ENCODE assay signal across 13 cellular contexts in the genomic region with DNA sequence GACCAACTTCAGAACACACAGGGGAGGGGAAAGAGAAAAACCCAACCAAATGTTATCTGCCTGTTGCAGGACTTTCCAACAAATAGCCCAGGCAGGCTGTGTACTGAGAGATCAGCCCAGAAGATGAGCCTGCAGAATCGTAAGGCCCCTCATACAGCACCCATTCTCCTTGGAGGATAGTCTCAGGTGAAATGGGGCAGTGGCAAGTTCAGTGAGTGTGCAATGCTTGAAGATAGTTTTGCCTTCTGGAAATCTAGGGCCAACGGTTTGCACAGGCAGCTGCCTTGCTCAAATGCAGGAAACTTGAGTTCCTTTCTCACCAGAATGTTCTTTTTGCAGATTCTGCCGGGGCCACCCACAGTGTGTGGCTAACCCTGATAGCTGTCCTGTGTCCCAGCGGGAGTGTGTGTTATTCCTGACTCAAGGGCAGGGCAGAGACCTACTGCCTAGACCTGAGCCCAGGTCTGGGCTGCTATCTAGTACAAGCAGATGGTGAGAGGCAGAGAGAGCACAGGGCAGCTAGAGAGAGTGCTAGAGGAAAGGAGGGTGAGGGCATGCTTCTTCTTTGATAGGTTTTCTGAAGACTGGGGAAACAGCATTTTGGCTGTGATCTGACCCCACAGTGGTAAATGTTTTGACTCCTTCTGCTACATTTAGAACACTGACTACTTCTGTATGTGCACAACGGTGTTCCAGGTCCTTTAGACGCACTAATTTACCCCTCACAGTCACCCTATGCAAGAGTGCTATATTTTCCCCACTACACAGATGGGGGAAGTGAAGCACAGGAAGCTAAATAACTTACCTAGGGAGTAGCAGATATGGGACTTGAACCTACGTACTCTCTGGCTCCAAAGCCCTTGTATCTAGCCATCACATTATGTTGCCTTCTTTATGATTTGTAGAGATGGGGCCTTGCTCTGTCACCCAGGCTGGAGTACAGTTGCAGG. TPM values are rescaled to one million over a fixed set of nuclear protein-coding genes. Genes with fewer than 3 reads are reported as not detected.
A peak's percentile ranks its signal among the peaks of the same experiment; 100 is the strongest.
DNase-seq lines count a peak whose midpoint lies in the region; ATAC-seq, FAIRE-seq and TF ChIP-seq lines count a peak whose summit lies in the region.
"Had no signal": no experiment of that assay in that cellular context is flagged by ENCODE, and none has a peak within 500 bp of the region (broad histone marks: within the 10 kb centered on the region; RNA-seq: fewer than 3 reads in every experiment).

No MANE protein-coding gene starts in this region.

- peaks cover 27% of the 10 kb centered on the region for H3K4me1 ChIP-seq in CD4-positive, CD25-positive, alpha-beta regulatory T cell (ENCODE audit: control insufficient read depth, insufficient read depth, low read length, poor library complexity, severe bottlenecking)
- H3K4me1 ChIP-seq in astrocyte (ENCODE audit: insufficient read depth, low read length) (peaks cover 31% of the 10 kb centered on the region), neutrophil (ENCODE audit: control insufficient read depth in 1 of 2, insufficient read depth in 1 of 2, low read depth in 1 of 2, low read length in 1 of 2) (peaks cover 34 to 47% of the 10 kb centered on the region in 2 experiments)

- no peaks in the 10 kb centered on the region for H3K9me3 ChIP-seq in CD4-positive, CD25-positive, alpha-beta regulatory T cell (ENCODE audit: control insufficient read depth in 2 of 2, low read length in 2 of 2)
- H3K9me3 ChIP-seq in astrocyte (ENCODE audit: insufficient read depth, low read depth, low read length) (no peaks in the 10 kb centered on the region), neutrophil (no peaks in the 10 kb centered on the region)
- H3K9me3 ChIP-seq: uterus had no signal

- peaks cover 67% of the 10 kb centered on the region for H3K79me2 ChIP-seq in astrocyte (ENCODE audit: insufficient read depth, low read length)

- H3K4me3 Mint-ChIP-seq in CD4-positive, CD25-positive, alpha-beta regulatory T cell: no peak overlapping the region
- no peak overlapping the region for H3K4me3 Mint-ChIP-seq in astrocyte (ENCODE audit: unreplicated experiment)
- no peak overlapping the region for H3K4me3 Mint-ChIP-seq in activated CD4-positive, alpha-beta memory T cell treated with anti-CD3 and anti-CD28 coated beads for 36 hours

- no peak overlapping the region for H3K9ac ChIP-seq in astrocyte (ENCODE audit: low read length)

- intact Hi-C loops in activated CD4-positive, alpha-beta memory T cell treated with anti-CD3 and anti-CD28 coated beads for 36 hours (cut with micrococcal nuclease): no loop called here

- H3K36me3 Mint-ChIP-seq in CD4-positive, CD25-positive, alpha-beta regulatory T cell: no peaks in the 10 kb centered on the region
- peaks cover 7% of the 10 kb centered on the region for H3K36me3 Mint-ChIP-seq in astrocyte (ENCODE audit: low read depth, unreplicated experiment)
- H3K36me3 Mint-ChIP-seq in activated CD4-positive, alpha-beta memory T cell treated with anti-CD3 and anti-CD28 coated beads for 36 hours: no peaks in the 10 kb centered on the region

- ATAC-seq in CD4-positive, CD25-positive, alpha-beta regulatory T cell (ENCODE audit: low read depth in 2 of 2): no peak
- no peak for ATAC-seq in HG03139 (IDR thresholded peaks at IDR 0.05; ENCODE audit: unreplicated experiment)
- ATAC-seq: HCT116 had no signal

- in situ Hi-C loops in KBM-7 (cut with MboI; ENCODE audit: low pct_unique_long_range_greater_than_20kb, low sequenced_read_pairs): no loop called here

- H4K20me1 ChIP-seq in astrocyte (ENCODE audit: insufficient read depth, low read length): peaks cover 36% of the 10 kb centered on the region

- H3K9me3 Mint-ChIP-seq in CD4-positive, CD25-positive, alpha-beta regulatory T cell: no peaks in the 10 kb centered on the region
- no peaks in the 10 kb centered on the region for H3K9me3 Mint-ChIP-seq in astrocyte (ENCODE audit: unreplicated experiment)
- H3K9me3 Mint-ChIP-seq in activated CD4-positive, alpha-beta memory T cell treated with anti-CD3 and anti-CD28 coated beads for 36 hours: no peaks in the 10 kb centered on the region

- H3K27me3 Mint-ChIP-seq in CD4-positive, CD25-positive, alpha-beta regulatory T cell: no peaks in the 10 kb centered on the region
- no peaks in the 10 kb centered on the region for H3K27me3 Mint-ChIP-seq in astrocyte (ENCODE audit: low read depth, unreplicated experiment)
- peaks cover 3% of the 10 kb centered on the region for H3K27me3 Mint-ChIP-seq in activated CD4-positive, alpha-beta memory T cell treated with anti-CD3 and anti-CD28 coated beads for 36 hours

- H3K4me1 Mint-ChIP-seq in CD4-positive, CD25-positive, alpha-beta regulatory T cell: peaks cover 8 to 33% (median 26%) of the 10 kb centered on the region in 4 donors
- H3K4me1 Mint-ChIP-seq in astrocyte (ENCODE audit: low read depth, unreplicated experiment): peaks cover 67% of the 10 kb centered on the region
- H3K4me1 Mint-ChIP-seq in activated CD4-positive, alpha-beta memory T cell treated with anti-CD3 and anti-CD28 coated beads for 36 hours (ENCODE audit: low read depth): peaks cover 17% of the 10 kb centered on the region

- H3K27ac Mint-ChIP-seq in CD4-positive, CD25-positive, alpha-beta regulatory T cell: peak overlapping the region; percentile 42 to 73 (median 64)
- H3K27ac Mint-ChIP-seq in astrocyte (ENCODE audit: unreplicated experiment): peak overlapping the region; percentile 30
- H3K27ac Mint-ChIP-seq in activated CD4-positive, alpha-beta memory T cell treated with anti-CD3 and anti-CD28 coated beads for 36 hours: no peak overlapping the region

- no peak overlapping the region for H3K27ac ChIP-seq in CD4-positive, CD25-positive, alpha-beta regulatory T cell (ENCODE audit: insufficient read depth, low read length, poor library complexity, severe bottlenecking)
- no peak overlapping the region for H3K27ac ChIP-seq in astrocyte (ENCODE audit: low read depth, low read length)
- peak overlapping the region; percentile 44 for H3K27ac ChIP-seq in neutrophil

- no peak overlapping the region for H3K4me2 ChIP-seq in astrocyte (ENCODE audit: low read length)

- CTCF ChIA-PET in activated CD4-positive, alpha-beta memory T cell treated with anti-CD3 and anti-CD28 coated beads for 36 hours (lab: Charles Lee): no interaction called here

- no peaks in the 10 kb centered on the region for H3K36me3 ChIP-seq in CD4-positive, CD25-positive, alpha-beta regulatory T cell (ENCODE audit: control insufficient read depth, insufficient read depth, low read length)
- H3K36me3 ChIP-seq in astrocyte (ENCODE audit: insufficient read depth, low read length): peaks cover 10% of the 10 kb centered on the region
- H3K36me3 ChIP-seq in neutrophil: no peaks in the 10 kb centered on the region
- H3K36me3 ChIP-seq: uterus had no signal

- POLR2A ChIA-PET in activated CD4-positive, alpha-beta memory T cell treated with anti-CD3 and anti-CD28 coated beads for 36 hours (lab: Charles Lee): interaction anchor here (0.7 to 0.9 kb wide), 2 partner anchors 49 to 163 kb away, joined by 3 read pairs; a partner anchor contains a TSS

- TF ChIP-seq CTCF in astrocyte (IDR thresholded peaks at IDR 0.05; ENCODE audit: insufficient read depth, low read depth, low read length) (no peak), neutrophil (IDR thresholded peaks at IDR 0.05) (no peak)

- DNase-seq in CD4-positive, CD25-positive, alpha-beta regulatory T cell: no peak
- DNase-seq in Kasumi-1 (lab: John Stamatoyannopoulos, UW): peak; percentile 40 to 52
- no peak for DNase-seq in astrocyte (ENCODE audit: low read depth)
- no peak for DNase-seq in KBM-7
- no peak for DNase-seq in activated CD4-positive, alpha-beta memory T cell treated with anti-CD3 and anti-CD28 coated beads for 36 hours
- no peak for DNase-seq in Ammon's horn (ENCODE audit: low spot score)
- DNase-seq: activated CD4-positive, CD25-positive, alpha-beta regulatory T cell treated with anti-CD3 and anti-CD28 coated beads, Interleukin-2, amount 50 U/mL, for 72 hours; NCI-H526 treated with DMSO at 0.1 percent for 48 hours; uterus had no signal

- H3K4me3 ChIP-seq in CD4-positive, CD25-positive, alpha-beta regulatory T cell (ENCODE audit: low read depth, low read length): no peak overlapping the region
- no peak overlapping the region for H3K4me3 ChIP-seq in astrocyte (ENCODE audit: insufficient read depth, low read depth, low read length)
- no peak overlapping the region for H3K4me3 ChIP-seq in neutrophil (ENCODE audit: low read depth in 1 of 2, low read length in 1 of 2)
- H3K4me3 ChIP-seq: uterus had no signal

- FAIRE-seq in astrocyte (lab: Jason Lieb, UNC): no peak
- FAIRE-seq: endometrium had no signal

- no peak overlapping the region for H2AFZ ChIP-seq in astrocyte (ENCODE audit: low read depth, low read length)

- no peaks in the 10 kb centered on the region for H3K27me3 ChIP-seq in CD4-positive, CD25-positive, alpha-beta regulatory T cell (ENCODE audit: control insufficient read depth, insufficient read depth, low read length)
- H3K27me3 ChIP-seq in astrocyte (ENCODE audit: insufficient read depth, low read length) (no peaks in the 10 kb centered on the region), neutrophil (no peaks in the 10 kb centered on the region)
- H3K27me3 ChIP-seq: uterus had no signal

RNA-seq across cellular contexts. Expression of a gene that starts 49.0 kb away (rescaled TPM):
- total RNA-seq in CD4-positive, CD25-positive, alpha-beta regulatory T cell: 98.8 TPM
- polyA plus RNA-seq in CD4-positive, CD25-positive, alpha-beta regulatory T cell: 10 to 100 TPM; 24.0 to 45.2 (median 29.8) TPM
- total RNA-seq in astrocyte: 127 and 162 TPM in 2 replicates
- total RNA-seq in activated CD4-positive, alpha-beta memory T cell treated with anti-CD3 and anti-CD28 coated beads for 36 hours: 10 to 100 TPM; 36.2 to 39.1 TPM

Comparison
In these comparisons a context has a peak if more than half of its experiments do, and no peak if none do; other contexts are left out.
1. DNase-seq: peak in Kasumi-1 (2 of 2); none in CD4-positive, CD25-positive, alpha-beta regulatory T cell (0 of 3), astrocyte (single experiment), KBM-7 (single experiment), activated CD4-positive, alpha-beta memory T cell treated with anti-CD3 and anti-CD28 coated beads for 36 hours (single experiment) and Ammon's horn (single experiment).